In the genomic region with DNA sequence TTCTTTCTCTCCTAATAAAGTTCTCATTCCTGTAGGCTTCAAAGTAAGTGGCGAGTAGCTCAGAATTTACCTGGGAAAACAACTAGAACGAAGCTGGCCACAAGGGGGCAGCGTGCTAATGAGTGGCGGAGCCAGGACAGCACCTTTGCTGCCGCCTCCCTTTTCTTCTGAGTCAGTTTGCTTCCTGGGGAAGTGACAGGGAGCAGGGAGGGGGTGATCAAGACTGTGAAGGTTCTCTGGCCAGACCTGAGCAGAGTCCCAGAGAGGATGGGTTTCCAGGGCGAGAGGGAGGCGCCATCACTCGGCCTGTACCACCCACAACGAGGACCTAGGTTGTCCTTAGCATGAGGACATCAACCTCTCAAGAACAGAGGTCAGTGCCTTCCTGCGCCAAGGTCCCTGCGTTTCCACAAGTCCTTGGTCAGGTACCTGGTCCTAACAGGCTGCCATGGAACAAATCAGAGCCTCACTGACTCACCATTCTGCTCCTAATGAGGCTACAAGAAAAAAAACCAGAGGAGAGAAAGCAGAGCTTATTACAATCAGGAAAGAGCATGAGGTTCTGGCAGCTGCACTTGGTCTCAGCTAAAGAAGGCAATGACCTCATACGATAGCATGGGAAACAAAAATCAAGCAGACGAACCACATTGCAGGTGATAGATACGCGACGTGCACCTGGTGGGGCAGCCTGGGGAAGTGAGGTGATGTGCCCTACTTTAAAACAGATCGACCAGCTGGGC, we compare ENCODE assay signal across 8 cellular contexts.
DNase-seq lines count a peak whose midpoint lies in the region; ATAC-seq and TF ChIP-seq lines count a peak whose summit lies in the region.

No MANE protein-coding gene starts in this region.

- peaks cover 10% of the 10 kb centered on the region for H3K4me1 Mint-ChIP-seq in activated B cell treated with CpG ODN at 0.5 μM for 24 hours

- peak overlapping the region; percentile 44 for H3K4me3 Mint-ChIP-seq in activated B cell treated with CpG ODN at 0.5 μM for 24 hours

- H3K9me3 Mint-ChIP-seq in activated B cell treated with CpG ODN at 0.5 μM for 24 hours: no peaks in the 10 kb centered on the region

- H3K27me3 Mint-ChIP-seq in activated B cell treated with CpG ODN at 0.5 μM for 24 hours: peaks cover 5% of the 10 kb centered on the region

- peak; percentile 66 for TF ChIP-seq CTCF in activated B cell treated with CpG ODN at 0.5 μM for 24 hours (IDR thresholded peaks at IDR 0.05)

- intact Hi-C loops in activated B cell treated with CpG ODN at 0.5 μM for 24 hours (cut with micrococcal nuclease): loop anchor here (1.0 to 5.0 kb wide), 8 partner anchors 28 to 602 kb away; partner anchors contain the start of genes SPDYA and WDR43

- no peaks in the 10 kb centered on the region for H3K36me3 Mint-ChIP-seq in activated B cell treated with CpG ODN at 0.5 μM for 24 hours (ENCODE audit: low read depth)

- H3K27ac Mint-ChIP-seq in activated B cell treated with CpG ODN at 0.5 μM for 24 hours: no peak overlapping the region

- H3K27ac ChIP-seq in caudate nucleus (ENCODE audit: low read depth, low read length): peak overlapping the region; percentile 84

- ATAC-seq in HG03066 (IDR thresholded peaks at IDR 0.05; ENCODE audit: low read depth, unreplicated experiment): peak; percentile 73
- peak; percentile 79 for ATAC-seq in activated B cell treated with CpG ODN at 0.5 μM for 24 hours (ENCODE audit: low read depth)
- no peak for ATAC-seq in HG03442 (IDR thresholded peaks at IDR 0.05; ENCODE audit: unreplicated experiment)

- in situ Hi-C loops in G401 (cut with HindIII; ENCODE audit: low sequenced_read_pairs): no loop called here

- POLR2A ChIA-PET in activated B cell treated with CpG ODN at 0.5 μM for 24 hours (lab: Charles Lee): interaction anchor here (0.8 to 1.6 kb wide), 5 partner anchors 27 to 181 kb away, joined by 3 to 9 read pairs (median 4); partner anchors contain the start of gene PPP1CB

- peak; percentile 93 for DNase-seq in G401 (ENCODE audit: low spot score)
- DNase-seq in NCI-H345 treated with DMSO at 0.1 percent for 48 hours (lab: John Stamatoyannopoulos, UW; ENCODE audit: unreplicated experiment): peak; percentile 71
- peak; percentile 62 for DNase-seq in activated B cell treated with CpG ODN at 0.5 μM for 24 hours
- DNase-seq in caudate nucleus (lab: John Stamatoyannopoulos, UW): peak in 59 of 61 donors; percentile 4 to 93 (median 63)
- peak; percentile 96 for DNase-seq in islet precursor cell
- DNase-seq in stimulated activated CD4-positive, alpha-beta T cell treated with anti-CD3 and anti-CD28 coated beads, Interleukin-12 subunit alpha, Interleukin-12 subunit beta, amount 100 ng/mL, for 24 hours (ENCODE audit: low read depth in 2 of 2): peak; percentile 73 to 91

- CTCF ChIA-PET in activated B cell treated with CpG ODN at 0.5 μM for 24 hours (lab: Charles Lee): interaction anchor here (0.7 to 3.8 kb wide), 35 partner anchors 9 to 601 kb away, joined by 3 to 63 read pairs (median 4); partner anchors contain the start of genes PPP1CB and TRMT61B
